ENCODE assay signal across 20 cellular contexts in genomic region chr18:12518832-12519534, GRCh38.
"Had no signal": no experiment of that assay in that cellular context is flagged by ENCODE, and none has a peak within 500 bp of the region (broad histone marks: within the 10 kb centered on the region; RNA-seq: fewer than 3 reads in every experiment).

No MANE protein-coding gene starts in this region.

- DNase-seq: activated CD4-positive, alpha-beta memory T cell treated with anti-CD3 and anti-CD28 coated beads, Interleukin-2, amount 10 ng/mL, durations not matched to agents 7 days and 5 days; activated CD4-positive, alpha-beta T cell treated with anti-CD3 and anti-CD28 coated beads for 1 hour; activated CD4-positive, alpha-beta T cell treated with anti-CD3 and anti-CD28 coated beads, Interleukin-2, amount 10 ng/mL, durations not matched to agents 7 days and 5 days; activated CD8-positive, alpha-beta memory T cell treated with anti-CD3 and anti-CD28 coated beads, Interleukin-2, amount 50 U/mL, for 48 hours; activated gamma-delta T cell; activated naive CD4-positive, alpha-beta T cell treated with anti-CD3 and anti-CD28 coated beads, Interleukin-2, amount 10 ng/mL, durations not matched to agents 7 days and 5 days; activated naive CD8-positive, alpha-beta T cell treated with anti-CD3 and anti-CD28 coated beads, Interleukin-2, amount 10 ng/mL, durations not matched to agents 7 days and 5 days; activated T-cell treated with anti-CD3 and anti-CD28 coated beads, Interleukin-2, amount 50 U/mL, for 24 hours; brain microvascular endothelial cell; cortex of kidney; foreskin melanocyte; left ventricle myocardium superior; mucosa of descending colon; posterior cingulate gyrus; right cardiac atrium; spleen; stimulated activated naive CD4-positive, alpha-beta T cell; tibial artery had no signal

- ATAC-seq: left ventricle myocardium superior; mucosa of descending colon; natural killer cell treated with Interleukin-12 subunit alpha and Interleukin-12 subunit beta and Interleukin-15 and Interleukin-18, amount 100 ng/mL, for 72 hours; right cardiac atrium; WTC11 had no signal
